In the genomic region with DNA sequence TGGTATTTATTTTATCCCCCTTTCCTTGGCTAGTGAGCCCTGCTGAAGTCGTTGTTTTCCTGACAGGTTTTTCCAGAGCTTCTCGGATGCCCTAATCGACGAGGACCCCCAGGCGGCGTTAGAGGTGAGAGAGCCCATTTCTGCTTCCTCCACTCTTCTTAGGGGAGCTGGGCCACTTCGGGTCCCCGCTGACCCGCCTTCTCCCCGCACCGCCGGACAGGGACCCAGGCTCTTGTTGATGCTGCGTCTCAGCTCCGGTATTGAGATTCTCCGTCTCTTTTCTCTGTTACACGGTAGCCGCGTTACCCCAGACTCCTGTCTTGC, we compare ENCODE assay signal across 8 cellular contexts. TPM values are rescaled to one million over a fixed set of nuclear protein-coding genes. Genes with fewer than 3 reads are reported as not detected.
A peak's percentile ranks its signal among the peaks of the same experiment; 100 is the strongest.
DNase-seq lines count a peak whose midpoint lies in the region; ATAC-seq and TF ChIP-seq lines count a peak whose summit lies in the region.

No MANE protein-coding gene starts in this region.

- H3K4me2 ChIP-seq in GM23248 (ENCODE audit: unreplicated experiment), result peak overlapping the region; percentile 100

- H3K4me1 Mint-ChIP-seq in endodermal cell (peaks cover 12% of the 10 kb centered on the region), natural killer cell (peaks cover 8 to 14% of the 10 kb centered on the region in 2 donors)

- H3K9me3 Mint-ChIP-seq in endodermal cell, result no peaks in the 10 kb centered on the region
- H3K9me3 Mint-ChIP-seq in natural killer cell, result no peaks in the 10 kb centered on the region

- H2AFZ ChIP-seq in GM23248, result peak overlapping the region; percentile 90

- H3K9me2 ChIP-seq in GM23248 (ENCODE audit: insufficient read depth), result no peaks in the 10 kb centered on the region

- peak overlapping the region; percentile 98 for H3K9ac ChIP-seq in GM23248
- H3K9ac ChIP-seq in endodermal cell (ENCODE audit: extremely low read depth, low read length, poor library complexity, severe bottlenecking), result peak overlapping the region; percentile 92

- peaks cover 29% of the 10 kb centered on the region for H3K36me3 Mint-ChIP-seq in endodermal cell (ENCODE audit: low read depth)
- H3K36me3 Mint-ChIP-seq in natural killer cell, result no peaks in the 10 kb centered on the region

- H3K36me3 ChIP-seq in GM23248 (ENCODE audit: low read depth) (peaks cover 8% of the 10 kb centered on the region), KOPT-K1 (ENCODE audit: insufficient read depth, low read length) (peaks cover 55% of the 10 kb centered on the region), endodermal cell (ENCODE audit: control insufficient read depth, insufficient read depth, low read length) (peaks cover 35% of the 10 kb centered on the region)

- no peaks in the 10 kb centered on the region for H3K27me3 ChIP-seq in GM23248 (replicated peaks; ENCODE audit: insufficient read depth)
- no peaks in the 10 kb centered on the region for H3K27me3 ChIP-seq in endodermal cell (ENCODE audit: control insufficient read depth, insufficient read depth, low read length, poor library complexity, severe bottlenecking)

- no peaks in the 10 kb centered on the region for H4K20me1 ChIP-seq in GM23248 (ENCODE audit: insufficient read depth)

- WGBS in GM23248 (ENCODE audit: low coverage in 1 of 2, low lambda C conversion rate in 2 of 2, missing lambda C conversion rate in 2 of 2), 2 experiments, result 0 to 1% methylated on average over 18 of the region's 18 CpGs
- WGBS in endodermal cell (ENCODE audit: insufficient coverage in 1 of 2, insufficient read length in 1 of 2), 2 experiments, result 0% methylated on average over 5 to 18 of the region's 18 CpGs

- peak overlapping the region; percentile 97 for H3K4me3 ChIP-seq in GM23248
- peak overlapping the region; percentile 100 for H3K4me3 ChIP-seq in endodermal cell (ENCODE audit: low read length)

- H3K9me3 ChIP-seq in GM23248 (ENCODE audit: low read depth), result no peaks in the 10 kb centered on the region
- H3K9me3 ChIP-seq in KOPT-K1 (ENCODE audit: insufficient read depth, low read length, poor library complexity, severe bottlenecking), result no peaks in the 10 kb centered on the region
- H3K9me3 ChIP-seq in endodermal cell (ENCODE audit: control insufficient read depth, low read length), result no peaks in the 10 kb centered on the region

- TF ChIP-seq CTCF in GM13977 (IDR thresholded peaks at IDR 0.05; ENCODE audit: extremely low read depth, insufficient read depth, missing control alignments), result no peak
- peak; percentile 45 for TF ChIP-seq CTCF in endodermal cell (conservative IDR thresholded peaks at IDR 0.05)
- TF ChIP-seq CTCF in natural killer cell (IDR thresholded peaks at IDR 0.05), result peak; percentile 36

- intact Hi-C loops in natural killer cell (cut with micrococcal nuclease), result loop anchor here (5.0 kb wide), 3 partner anchors 36 to 1201 kb away; a partner anchor contains a TSS

- H3K4me1 ChIP-seq in GM23248 (ENCODE audit: insufficient read depth) (peaks cover 41% of the 10 kb centered on the region), endodermal cell (ENCODE audit: control insufficient read depth, insufficient read depth, low read length) (no peaks in the 10 kb centered on the region)

- H3K79me2 ChIP-seq in GM23248 (ENCODE audit: insufficient read depth), result peaks cover 83% of the 10 kb centered on the region

- H3K27ac Mint-ChIP-seq in endodermal cell (no peak overlapping the region), natural killer cell (no peak overlapping the region)

- H3K4me3 Mint-ChIP-seq in endodermal cell (no peak overlapping the region), natural killer cell (no peak overlapping the region)

- in situ Hi-C loops in GM13977 (cut with MboI; ENCODE audit: low pct_unique_long_range_greater_than_20kb, low sequenced_read_pairs, unreplicated experiment), result no loop called here
- in situ Hi-C loops in GM23248 (cut with MboI), result no loop called here

- ATAC-seq in natural killer cell, result peak; percentile 26 to 46 (median 39)

- peak; percentile 26 for DNase-seq in GM13977 (ENCODE audit: low spot score)
- DNase-seq in GM23248, result no peak
- no peak for DNase-seq in endodermal cell
- no peak for DNase-seq in natural killer cell
- DNase-seq in hepatic stellate cell (ENCODE audit: low spot score), result no peak
- DNase-seq in GM19240 (ENCODE audit: insufficient read length, low spot score), result no peak
- DNase-seq in HK-2 (ENCODE audit: unreplicated experiment), result no peak

- peaks cover 26% of the 10 kb centered on the region for H3F3A ChIP-seq in GM23248 (ENCODE audit: insufficient read depth)

- H3K27me3 Mint-ChIP-seq in endodermal cell (ENCODE audit: insufficient read depth) (no peaks in the 10 kb centered on the region), natural killer cell (ENCODE audit: low read depth in 2 of 2) (no peaks in the 10 kb centered on the region)

- H3K27ac ChIP-seq in GM23248 (peak overlapping the region; percentile 96), KOPT-K1 (ENCODE audit: low read depth, low read length, poor library complexity, severe bottlenecking) (peak overlapping the region; percentile 98), endodermal cell (ENCODE audit: low read depth, low read length) (peak overlapping the region; percentile 100)

RNA-seq across cellular contexts. Expression of a gene that starts 0.3 kb away (rescaled TPM):
- 29.4 and 49.2 TPM in 2 replicates for total RNA-seq in GM23248 (2014; rRNA removed; shearing (Covaris generic))
- polyA plus RNA-seq in GM23248 (2016; fragmentation: Nextera tagmentation; extraction: Ambion mirVana), result 77.2 and 78.8 TPM in 2 replicates
- total RNA-seq in endodermal cell (10 to 100 TPM; 73.3 to 85.8 TPM), natural killer cell (10 to 100 TPM; 27.4 to 34.4 (median 29.7) TPM)
- 61.4 TPM for polyA plus RNA-seq in endodermal cell (2013, experiment 1 of 2)
- 56.8 TPM for polyA plus RNA-seq in endodermal cell (2013, experiment 2 of 2)

RNA-seq across cellular contexts. Expression of a gene that starts 10.7 kb away (rescaled TPM):
- total RNA-seq in GM23248 (2014; rRNA removed; shearing (Covaris generic)), result 1.2 and 1.9 TPM in 2 replicates
- 5.7 and 8.5 TPM in 2 replicates for polyA plus RNA-seq in GM23248 (2016; fragmentation: Nextera tagmentation; extraction: Ambion mirVana)
- total RNA-seq in endodermal cell (1 to 10 TPM; 8.0 to 9.3 TPM), natural killer cell (10 to 100 TPM; 11.9 to 16.2 (median 15.4) TPM)
- 14.0 TPM for polyA plus RNA-seq in endodermal cell (2013, experiment 1 of 2)
- 11.4 TPM for polyA plus RNA-seq in endodermal cell (2013, experiment 2 of 2)
